In genomic region chr1:235640580-235640979, GRCh38 we compare ENCODE assay signal across 17 cellular contexts. TPM values are rescaled to one million over a fixed set of nuclear protein-coding genes. Genes with fewer than 3 reads are reported as not detected.
"Had no signal": no experiment of that assay in that cellular context is flagged by ENCODE, and none has a peak within 500 bp of the region (broad histone marks: within the 10 kb centered on the region; RNA-seq: fewer than 3 reads in every experiment).

No MANE protein-coding gene starts in this region.

- H3K27ac ChIP-seq: cardiac muscle cell, gastroesophageal sphincter, heart right ventricle, parathyroid adenoma, tibial nerve had no signal

- H3K36me3 Mint-ChIP-seq: activated naive CD4-positive, alpha-beta T cell treated with anti-CD3 and anti-CD28 coated beads, Interleukin-2, amount 50 U/mL, for 72 hours; stimulated activated naive B cell treated with anti-CD40 and anti-IgM and Interleukin-4, amounts not matched to agents 10 μg/mL and 1 μg/mL and 100 μg/mL, for 72 hours had no signal

- H3K36me3 ChIP-seq: cardiac muscle cell, gastroesophageal sphincter, heart right ventricle, tibial nerve had no signal

- DNase-seq: activated CD4-positive, CD25-positive, alpha-beta regulatory T cell treated with anti-CD3 and anti-CD28 coated beads, Interleukin-2, amount 50 U/mL, for 72 hours; activated CD8-positive, alpha-beta T cell treated with anti-CD3 and anti-CD28 coated beads, Interleukin-2, amount 10 ng/mL, durations not matched to agents 7 days and 5 days; activated T-cell treated with anti-CD3 and anti-CD28 coated beads for 4 hours; heart right ventricle; mammary epithelial cell; naive B cell; stimulated activated CD4-positive, alpha-beta T cell treated with anti-CD3 and anti-CD28 coated beads, Interleukin-2, amount 100 ng/mL, for 48 hours; stimulated activated naive B cell treated with anti-CD40 and anti-IgM and Interleukin-4, amounts not matched to agents 10 μg/mL and 1 μg/mL and 100 μg/mL, for 72 hours had no signal

- H3K9me3 Mint-ChIP-seq: activated naive CD4-positive, alpha-beta T cell treated with anti-CD3 and anti-CD28 coated beads, Interleukin-2, amount 50 U/mL, for 72 hours; stimulated activated naive B cell treated with anti-CD40 and anti-IgM and Interleukin-4, amounts not matched to agents 10 μg/mL and 1 μg/mL and 100 μg/mL, for 72 hours; T-helper 1 cell treated with Interleukin-12 subunit alpha and Interleukin-12 subunit beta and Interleukin-4 antibody, amounts not matched to agents 30 μg/mL and 1 μg/mL, for 36 hours had no signal

- H3K27ac Mint-ChIP-seq: activated CD8-positive, alpha-beta T cell treated with anti-CD3 and anti-CD28 coated beads, Interleukin-2, amount 10 ng/mL, durations not matched to agents 7 days and 5 days; activated naive CD4-positive, alpha-beta T cell treated with anti-CD3 and anti-CD28 coated beads, Interleukin-2, amount 50 U/mL, for 72 hours; stimulated activated naive B cell treated with anti-CD40 and anti-IgM and Interleukin-4, amounts not matched to agents 10 μg/mL and 1 μg/mL and 100 μg/mL, for 72 hours had no signal

- ATAC-seq: activated CD8-positive, alpha-beta T cell treated with anti-CD3 and anti-CD28 coated beads, Interleukin-2, amount 10 ng/mL, durations not matched to agents 7 days and 5 days; activated naive CD4-positive, alpha-beta T cell treated with anti-CD3 and anti-CD28 coated beads, Interleukin-2, amount 50 U/mL, for 72 hours; gastroesophageal sphincter; heart right ventricle; left lobe of liver; SK-N-SH treated with all-trans-retinoic acid at 6 μM for 48 hours; stimulated activated naive B cell treated with anti-CD40 and anti-IgM and Interleukin-4, amounts not matched to agents 10 μg/mL and 1 μg/mL and 100 μg/mL, for 72 hours had no signal

- H3K4me3 ChIP-seq: cardiac muscle cell, gastroesophageal sphincter, heart right ventricle, tibial nerve had no signal

- H3K9me3 ChIP-seq: gastroesophageal sphincter, heart right ventricle, tibial nerve had no signal

- H3K9ac ChIP-seq: parathyroid adenoma had no signal

- H3K4me1 ChIP-seq: gastroesophageal sphincter, parathyroid adenoma, tibial nerve had no signal

- H3K27me3 ChIP-seq: cardiac muscle cell had no signal

- H3K4me3 Mint-ChIP-seq: activated CD8-positive, alpha-beta T cell treated with anti-CD3 and anti-CD28 coated beads, Interleukin-2, amount 10 ng/mL, durations not matched to agents 7 days and 5 days; naive B cell; stimulated activated naive B cell treated with anti-CD40 and anti-IgM and Interleukin-4, amounts not matched to agents 10 μg/mL and 1 μg/mL and 100 μg/mL, for 72 hours; T-helper 1 cell treated with Interleukin-12 subunit alpha and Interleukin-12 subunit beta and Interleukin-4 antibody, amounts not matched to agents 30 μg/mL and 1 μg/mL, for 36 hours had no signal

RNA-seq across cellular contexts. Expression of gene GNG4, which starts 9.0 kb away (rescaled TPM):
- total RNA-seq: left lobe of liver, subcutaneous adipose tissue had no signal
- polyA plus RNA-seq: cardiac muscle cell had no signal
